ENCODE assay signal across 8 cellular contexts in genomic region chr14:103527408-103528157, GRCh38. TPM values are rescaled to one million over a fixed set of nuclear protein-coding genes. Genes with fewer than 3 reads are reported as not detected.
DNase-seq lines count a peak whose midpoint lies in the region; ATAC-seq, FAIRE-seq and TF ChIP-seq lines count a peak whose summit lies in the region.

No MANE protein-coding gene starts in this region.

- H3K4me1 ChIP-seq in esophagus squamous epithelium, result peaks cover 24 to 72% (median 37%) of the 10 kb centered on the region in 3 donors

- no peak for TF ChIP-seq CTCF in esophagus squamous epithelium (IDR thresholded peaks at IDR 0.05)

- H3K27me3 ChIP-seq in esophagus squamous epithelium, result peaks cover 0 to 8% (median 0%) of the 10 kb centered on the region in 4 donors
- peaks cover 15% of the 10 kb centered on the region for H3K27me3 ChIP-seq in H7 (ENCODE audit: control insufficient read depth, insufficient read depth, low read length)

- peak; percentile 65 for DNase-seq in DMS53 (lab: John Stamatoyannopoulos, UW)
- DNase-seq in DMS53 treated with DMSO at 0.1 percent for 48 hours (lab: John Stamatoyannopoulos, UW; ENCODE audit: unreplicated experiment), result no peak
- peak; percentile 15 for DNase-seq in GOT3 (lab: John Stamatoyannopoulos, UW)
- peak; percentile 14 for DNase-seq in RCC 7860 (ENCODE audit: low spot score)
- no peak for DNase-seq in esophagus squamous epithelium (lab: John Stamatoyannopoulos, UW)
- no peak for DNase-seq in H7

- H3K27ac ChIP-seq in esophagus squamous epithelium, result peak overlapping the region; percentile 82 to 93 (median 90)
- peak overlapping the region in 17 of 21 experiments; percentile 31 to 96 (median 91) for H3K27ac ChIP-seq in skin epidermis

- ATAC-seq in GM19035 (IDR thresholded peaks at IDR 0.05; ENCODE audit: unreplicated experiment), result no peak

- H3K36me3 ChIP-seq in esophagus squamous epithelium (peaks cover 0 to 25% (median 0%) of the 10 kb centered on the region in 3 donors), H7 (replicated peaks; ENCODE audit: control insufficient read depth, insufficient read depth, low read length) (no peaks in the 10 kb centered on the region; the same call in 1 of the 2 replicates)

- intact Hi-C loops in esophagus squamous epithelium (cut with DNase I), result no loop called here

- 50 to 52% methylated on average over 9 to 11 of the region's 14 CpGs for WGBS in esophagus squamous epithelium, 2 donors

- FAIRE-seq in RCC 7860 (lab: Jason Lieb, UNC), result no peak

- H3K9me3 ChIP-seq in esophagus squamous epithelium, result no peaks in the 10 kb centered on the region

- no peak for TF ChIP-seq POLR2A in esophagus squamous epithelium (IDR thresholded peaks at IDR 0.05)

- H3K4me3 ChIP-seq in esophagus squamous epithelium (peak overlapping the region in 2 of 4 donors; percentile 89 to 100), skin epidermis (peak overlapping the region in 2 of 7 experiments; percentile 89 to 90), H7 (ENCODE audit: insufficient read depth, low read depth, low read length) (no peak overlapping the region)

RNA-seq across cellular contexts. Expression of gene TRMT61A, which starts 1.4 kb away (rescaled TPM):
- 10 to 100 TPM in 2 of 4 donors, 1 to 10 TPM in 2; 7.7 to 20.6 (median 9.9) TPM for total RNA-seq in esophagus squamous epithelium
- 13.4 and 14.1 TPM in 2 replicates for total RNA-seq in H7 (2014; rRNA removed; shearing (Covaris generic))

RNA-seq across cellular contexts. Expression of gene CKB, which starts 5.0 kb away (rescaled TPM):
- total RNA-seq in esophagus squamous epithelium, result 100 to 1,000 TPM in 1 of 4 donors, 10 to 100 TPM in 3; 27.2 to 204 (median 37.6) TPM
- total RNA-seq in H7 (2014; rRNA removed; shearing (Covaris generic)), result 282 and 412 TPM in 2 replicates

RNA-seq across cellular contexts. Expression of gene BAG5, which starts 34.9 kb away (rescaled TPM):
- total RNA-seq in esophagus squamous epithelium, result 10 to 100 TPM; 24.8 to 32.4 (median 28.5) TPM
- total RNA-seq in H7 (2014; rRNA removed; shearing (Covaris generic)), result 16.6 and 17.7 TPM in 2 replicates

RNA-seq across cellular contexts. Expression of gene COA8, which starts 35.2 kb away (rescaled TPM):
- 10 to 100 TPM; 18.2 to 28.7 (median 22.7) TPM for total RNA-seq in esophagus squamous epithelium
- total RNA-seq in H7 (2014; rRNA removed; shearing (Covaris generic)), result 15.8 and 17.4 TPM in 2 replicates

Comparison
In these comparisons a context has a peak if more than half of its experiments do, and no peak if none do; other contexts are left out.
1. DNase-seq: peak in DMS53 (single experiment), GOT3 (single experiment) and RCC 7860 (single experiment); none in DMS53 treated with DMSO at 0.1 percent for 48 hours (single experiment), esophagus squamous epithelium (single experiment) and H7 (single experiment).